Comparison of ENCODE assay signal across 20 cellular contexts in the genomic region with DNA sequence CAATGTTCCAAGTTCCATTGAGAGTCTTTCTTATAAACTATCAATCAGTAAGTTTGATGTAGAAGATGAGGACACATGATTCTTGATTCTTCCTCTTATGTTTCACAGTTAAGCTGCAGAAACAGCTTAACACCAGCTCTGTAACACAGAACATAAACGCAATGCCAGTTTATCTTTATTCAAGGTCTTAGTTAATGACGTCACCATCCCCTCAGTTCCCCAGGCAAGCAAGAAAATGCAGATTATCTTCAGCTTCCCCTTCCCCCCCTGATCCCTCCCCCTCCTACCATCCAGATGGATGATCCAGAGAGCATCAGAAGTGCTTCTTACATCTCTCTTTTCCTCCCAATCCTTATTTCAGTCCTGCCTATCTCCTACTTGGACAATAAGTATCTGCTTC. TPM values are rescaled to one million over a fixed set of nuclear protein-coding genes. Genes with fewer than 3 reads are reported as not detected.
DNase-seq lines count a peak whose midpoint lies in the region; ATAC-seq and TF ChIP-seq lines count a peak whose summit lies in the region.
"Had no signal": no experiment of that assay in that cellular context is flagged by ENCODE, and none has a peak within 500 bp of the region (broad histone marks: within the 10 kb centered on the region; RNA-seq: fewer than 3 reads in every experiment).

No MANE protein-coding gene starts in this region.

- H3K9me3 ChIP-seq in HEK293 (ENCODE audit: control insufficient read depth, insufficient read depth, low read depth, low read length) (no peaks in the 10 kb centered on the region), WERI-Rb-1 (ENCODE audit: severe bottlenecking) (no peaks in the 10 kb centered on the region)
- H3K9me3 ChIP-seq: A549, Caco-2 had no signal

- ATAC-seq in GM21528 (IDR thresholded peaks at IDR 0.05; ENCODE audit: low FRiP score, unreplicated experiment), result no peak
- ATAC-seq: A549, HCT116 had no signal

- TF ChIP-seq CTCF in HEK293 (tag by site-specific recombination; IDR thresholded peaks at IDR 0.05), result no peak
- TF ChIP-seq CTCF in WERI-Rb-1 (IDR thresholded peaks at IDR 0.05; ENCODE audit: low read depth, low read length), result no peak
- no peak for TF ChIP-seq CTCF in fibroblast of villous mesenchyme (IDR thresholded peaks at IDR 0.05; ENCODE audit: insufficient read depth, low read depth, low read length)

- peaks cover 9% of the 10 kb centered on the region for H3K4me1 ChIP-seq in HEK293 (ENCODE audit: control insufficient read depth, insufficient read depth, low read length)

- POLR2A ChIA-PET in HEK293 (lab: Yijun Ruan, JAX), result no interaction called here

- CTCF ChIA-PET in HEK293 (lab: Yijun Ruan, JAX), result no interaction called here

- DNase-seq in NCI-H82 (lab: John Stamatoyannopoulos, UW), result peak; percentile 63
- no peak for DNase-seq in NCI-H82 treated with DMSO at 0.1 percent for 48 hours (lab: John Stamatoyannopoulos, UW; ENCODE audit: unreplicated experiment)
- peak; percentile 61 for DNase-seq in WERI-Rb-1
- DNase-seq in fibroblast of villous mesenchyme (ENCODE audit: low read depth), result peak; percentile 79
- DNase-seq in DMS153 treated with DMSO at 0.1 percent for 48 hours (lab: John Stamatoyannopoulos, UW; ENCODE audit: unreplicated experiment), result no peak
- DNase-seq in DMS 273 treated with DMSO at 0.1 percent for 48 hours (lab: John Stamatoyannopoulos, UW), result no peak
- DNase-seq: AML-193; Caco-2; CD4-positive, alpha-beta T cell; DMS153; DMS79 treated with DMSO at 0.1 percent for 48 hours; GF-D8; IMR-90; KBM-7 had no signal

- no peaks in the 10 kb centered on the region for H3K27me3 ChIP-seq in WERI-Rb-1 (ENCODE audit: insufficient read depth, low read depth, severe bottlenecking)

- H3K4me3 ChIP-seq in HEK293 (ENCODE audit: low read depth, low read length) (no peak overlapping the region), WERI-Rb-1 (ENCODE audit: low read depth, low read length) (no peak overlapping the region), fibroblast of villous mesenchyme (ENCODE audit: low read depth, low read length) (no peak overlapping the region)
- H3K4me3 ChIP-seq: A549 had no signal

- no peak overlapping the region for H3K27ac ChIP-seq in HEK293 (ENCODE audit: extremely low read depth, low read depth, low read length)
- H3K27ac ChIP-seq in WERI-Rb-1, result peak overlapping the region; percentile 29; the same call in 1 of the 2 replicates
- H3K27ac ChIP-seq: 22Rv1, C4-2B had no signal

- H3K36me3 ChIP-seq in HEK293 (ENCODE audit: control insufficient read depth in 2 of 2, insufficient read depth in 1 of 2, low read length in 2 of 2), result no peaks in the 10 kb centered on the region
- H3K36me3 ChIP-seq in WERI-Rb-1, result no peaks in the 10 kb centered on the region; the same call in 1 of the 2 replicates

TF ChIP-seq in HEK293, 187 proteins besides CTCF, POLR2A, EP300 and RAD21:
- no peak for TF ChIP-seq ZNF169 (tag by site-specific recombination; IDR thresholded peaks at IDR 0.05)
- TF ChIP-seq, protein P1, sequence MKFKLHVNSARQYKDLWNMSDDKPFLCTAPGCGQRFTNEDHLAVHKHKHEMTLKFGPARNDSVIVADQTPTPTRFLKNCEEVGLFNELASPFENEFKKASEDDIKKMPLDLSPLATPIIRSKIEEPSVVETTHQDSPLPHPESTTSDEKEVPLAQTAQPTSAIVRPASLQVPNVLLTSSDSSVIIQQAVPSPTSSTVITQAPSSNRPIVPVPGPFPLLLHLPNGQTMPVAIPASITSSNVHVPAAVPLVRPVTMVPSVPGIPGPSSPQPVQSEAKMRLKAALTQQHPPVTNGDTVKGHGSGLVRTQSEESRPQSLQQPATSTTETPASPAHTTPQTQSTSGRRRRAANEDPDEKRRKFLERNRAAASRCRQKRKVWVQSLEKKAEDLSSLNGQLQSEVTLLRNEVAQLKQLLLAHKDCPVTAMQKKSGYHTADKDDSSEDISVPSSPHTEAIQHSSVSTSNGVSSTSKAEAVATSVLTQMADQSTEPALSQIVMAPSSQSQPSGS (tag by site-specific recombination; IDR thresholded peaks at IDR 0.05; ENCODE audit: low read depth), result peak; percentile 95
- TF ChIP-seq, protein P2, sequence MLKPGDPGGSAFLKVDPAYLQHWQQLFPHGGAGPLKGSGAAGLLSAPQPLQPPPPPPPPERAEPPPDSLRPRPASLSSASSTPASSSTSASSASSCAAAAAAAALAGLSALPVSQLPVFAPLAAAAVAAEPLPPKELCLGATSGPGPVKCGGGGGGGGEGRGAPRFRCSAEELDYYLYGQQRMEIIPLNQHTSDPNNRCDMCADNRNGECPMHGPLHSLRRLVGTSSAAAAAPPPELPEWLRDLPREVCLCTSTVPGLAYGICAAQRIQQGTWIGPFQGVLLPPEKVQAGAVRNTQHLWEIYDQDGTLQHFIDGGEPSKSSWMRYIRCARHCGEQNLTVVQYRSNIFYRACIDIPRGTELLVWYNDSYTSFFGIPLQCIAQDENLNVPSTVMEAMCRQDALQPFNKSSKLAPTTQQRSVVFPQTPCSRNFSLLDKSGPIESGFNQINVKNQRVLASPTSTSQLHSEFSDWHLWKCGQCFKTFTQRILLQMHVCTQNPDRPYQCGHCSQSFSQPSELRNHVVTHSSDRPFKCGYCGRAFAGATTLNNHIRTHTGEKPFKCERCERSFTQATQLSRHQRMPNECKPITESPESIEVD (tag by site-specific recombination; IDR thresholded peaks at IDR 0.05), result peak; percentile 56
- TF ChIP-seq ZNF335 (tag by site-specific recombination; conservative IDR thresholded peaks at IDR 0.05), result 0 out of 2 replicates have a peak, but pooled peaks have one; percentile 23
- TF ChIP-seq, protein P3, sequence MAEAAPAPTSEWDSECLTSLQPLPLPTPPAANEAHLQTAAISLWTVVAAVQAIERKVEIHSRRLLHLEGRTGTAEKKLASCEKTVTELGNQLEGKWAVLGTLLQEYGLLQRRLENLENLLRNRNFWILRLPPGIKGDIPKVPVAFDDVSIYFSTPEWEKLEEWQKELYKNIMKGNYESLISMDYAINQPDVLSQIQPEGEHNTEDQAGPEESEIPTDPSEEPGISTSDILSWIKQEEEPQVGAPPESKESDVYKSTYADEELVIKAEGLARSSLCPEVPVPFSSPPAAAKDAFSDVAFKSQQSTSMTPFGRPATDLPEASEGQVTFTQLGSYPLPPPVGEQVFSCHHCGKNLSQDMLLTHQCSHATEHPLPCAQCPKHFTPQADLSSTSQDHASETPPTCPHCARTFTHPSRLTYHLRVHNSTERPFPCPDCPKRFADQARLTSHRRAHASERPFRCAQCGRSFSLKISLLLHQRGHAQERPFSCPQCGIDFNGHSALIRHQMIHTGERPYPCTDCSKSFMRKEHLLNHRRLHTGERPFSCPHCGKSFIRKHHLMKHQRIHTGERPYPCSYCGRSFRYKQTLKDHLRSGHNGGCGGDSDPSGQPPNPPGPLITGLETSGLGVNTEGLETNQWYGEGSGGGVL (tag by site-specific recombination; IDR thresholded peaks at IDR 0.05), result peak; percentile 81
- TF ChIP-seq ZNF350 (tag by site-specific recombination; IDR thresholded peaks at IDR 0.05), result no peak
- TF ChIP-seq ZBTB17 (tag by site-specific recombination; IDR thresholded peaks at IDR 0.05), result peak; percentile 47; the same call in 1 of the 2 replicates
- TF ChIP-seq, protein P4, sequence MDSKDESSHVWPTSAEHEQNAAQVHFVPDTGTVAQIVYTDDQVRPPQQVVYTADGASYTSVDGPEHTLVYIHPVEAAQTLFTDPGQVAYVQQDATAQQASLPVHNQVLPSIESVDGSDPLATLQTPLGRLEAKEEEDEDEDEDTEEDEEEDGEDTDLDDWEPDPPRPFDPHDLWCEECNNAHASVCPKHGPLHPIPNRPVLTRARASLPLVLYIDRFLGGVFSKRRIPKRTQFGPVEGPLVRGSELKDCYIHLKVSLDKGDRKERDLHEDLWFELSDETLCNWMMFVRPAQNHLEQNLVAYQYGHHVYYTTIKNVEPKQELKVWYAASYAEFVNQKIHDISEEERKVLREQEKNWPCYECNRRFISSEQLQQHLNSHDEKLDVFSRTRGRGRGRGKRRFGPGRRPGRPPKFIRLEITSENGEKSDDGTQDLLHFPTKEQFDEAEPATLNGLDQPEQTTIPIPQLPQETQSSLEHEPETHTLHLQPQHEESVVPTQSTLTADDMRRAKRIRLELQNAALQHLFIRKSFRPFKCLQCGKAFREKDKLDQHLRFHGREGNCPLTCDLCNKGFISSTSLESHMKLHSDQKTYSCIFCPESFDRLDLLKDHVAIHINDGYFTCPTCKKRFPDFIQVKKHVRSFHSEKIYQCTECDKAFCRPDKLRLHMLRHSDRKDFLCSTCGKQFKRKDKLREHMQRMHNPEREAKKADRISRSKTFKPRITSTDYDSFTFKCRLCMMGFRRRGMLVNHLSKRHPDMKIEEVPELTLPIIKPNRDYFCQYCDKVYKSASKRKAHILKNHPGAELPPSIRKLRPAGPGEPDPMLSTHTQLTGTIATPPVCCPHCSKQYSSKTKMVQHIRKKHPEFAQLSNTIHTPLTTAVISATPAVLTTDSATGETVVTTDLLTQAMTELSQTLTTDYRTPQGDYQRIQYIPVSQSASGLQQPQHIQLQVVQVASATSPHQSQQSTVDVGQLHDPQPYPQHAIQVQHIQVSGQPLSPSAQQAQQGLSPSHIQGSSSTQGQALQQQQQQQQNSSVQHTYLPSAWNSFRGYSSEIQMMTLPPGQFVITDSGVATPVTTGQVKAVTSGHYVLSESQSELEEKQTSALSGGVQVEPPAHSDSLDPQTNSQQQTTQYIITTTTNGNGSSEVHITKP (tag by site-specific recombination; IDR thresholded peaks at IDR 0.05), result 0 out of 2 replicates have a peak, but pooled peaks have one; percentile 19

RNA-seq across cellular contexts. Expression of a gene that starts 4.4 kb away (rescaled TPM):
- 29.3 and 41.9 TPM in 2 replicates for total RNA-seq in fibroblast of villous mesenchyme

Comparison
In these comparisons a context has a peak if more than half of its experiments do, and no peak if none do; other contexts are left out.
1. DNase-seq: peak in NCI-H82 (single experiment), WERI-Rb-1 (single experiment) and fibroblast of villous mesenchyme (single experiment); none in NCI-H82 treated with DMSO at 0.1 percent for 48 hours (single experiment), DMS153 treated with DMSO at 0.1 percent for 48 hours (single experiment) and DMS 273 treated with DMSO at 0.1 percent for 48 hours (single experiment).